ENCODE assay signal across 8 cellular contexts in the genomic region with DNA sequence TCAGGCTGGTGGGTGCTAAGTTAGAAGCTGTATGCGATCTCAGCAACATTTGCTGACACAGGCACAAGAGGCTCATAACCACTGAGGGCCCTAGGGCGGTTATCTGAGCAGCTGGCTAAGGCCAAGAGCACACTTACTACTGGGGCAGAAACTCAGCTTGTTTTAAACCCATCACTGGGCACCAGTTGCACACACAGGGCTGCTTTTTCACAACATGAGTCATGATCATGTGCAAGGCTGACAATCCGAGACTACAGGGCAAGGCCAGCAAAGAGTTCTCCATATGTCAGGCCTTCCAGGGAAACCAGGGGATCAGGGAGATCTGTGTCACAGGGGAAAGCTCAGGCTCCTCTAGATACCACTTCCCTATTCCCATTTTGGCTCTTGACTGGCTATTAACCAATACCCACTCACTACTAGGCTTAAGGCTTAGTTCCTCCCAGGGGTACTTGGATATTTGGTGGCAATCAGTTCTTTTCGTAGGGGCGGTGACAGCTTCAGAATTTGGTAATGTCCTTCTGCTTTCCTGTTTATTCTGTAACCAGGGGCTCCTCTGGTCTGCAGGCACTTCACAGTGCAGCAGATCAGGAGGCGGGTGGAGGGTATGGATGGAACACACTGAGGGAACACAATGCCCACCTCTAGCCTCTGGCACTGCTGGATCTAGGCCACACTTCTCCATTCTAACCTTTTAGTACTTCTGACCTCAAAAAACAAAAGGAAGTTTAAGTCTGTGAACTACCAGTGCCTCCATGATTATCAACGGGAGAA. TPM values are rescaled to one million over a fixed set of nuclear protein-coding genes. Genes with fewer than 3 reads are reported as not detected.
DNase-seq lines count a peak whose midpoint lies in the region; ATAC-seq and TF ChIP-seq lines count a peak whose summit lies in the region.

No MANE protein-coding gene starts in this region.

- no peak overlapping the region for H2BK120ac ChIP-seq in H9 (ENCODE audit: low read depth, low read length, poor library complexity, severe bottlenecking)

- H3K27me3 Mint-ChIP-seq in H9 (ENCODE audit: low read depth) = no peaks in the 10 kb centered on the region
- peaks cover 4% of the 10 kb centered on the region for H3K27me3 Mint-ChIP-seq in endothelial cell (ENCODE audit: unreplicated experiment)

- H3K23me2 ChIP-seq in H9 (ENCODE audit: insufficient read length, low read depth, low read length, poor library complexity, severe bottlenecking) = no peaks in the 10 kb centered on the region

- no peaks in the 10 kb centered on the region for H3K79me1 ChIP-seq in H9 (ENCODE audit: insufficient read depth, low read depth, low read length, poor library complexity, severe bottlenecking)

- H2BK15ac ChIP-seq in H9 (ENCODE audit: low read depth, low read length) = no peak overlapping the region

- TF ChIP-seq CTCF in H9 (conservative IDR thresholded peaks at IDR 0.05) = no peak
- no peak for TF ChIP-seq CTCF in heart right ventricle (IDR thresholded peaks at IDR 0.05)
- no peak for TF ChIP-seq CTCF in gastrocnemius medialis (IDR thresholded peaks at IDR 0.05 in 4 of 5, conservative IDR thresholded peaks at IDR 0.05 in 1 of 5)
- TF ChIP-seq CTCF in GM10266 (IDR thresholded peaks at IDR 0.05; ENCODE audit: control insufficient read depth, insufficient read depth, low read depth, missing control alignments) = no peak
- TF ChIP-seq CTCF in endothelial cell (IDR thresholded peaks at IDR 0.05; ENCODE audit: unreplicated experiment) = no peak

- H3K4ac ChIP-seq in H9 (ENCODE audit: low read depth, low read length) = no peak overlapping the region

- no peak overlapping the region for H4K5ac ChIP-seq in H9 (ENCODE audit: insufficient read length, low read depth, low read length)

- H4K8ac ChIP-seq in H9 (replicated peaks; ENCODE audit: insufficient read length, low read depth, low read length) = no peak overlapping the region

- in situ Hi-C loops in gastrocnemius medialis (cut with MboI; ENCODE audit: low sequenced_read_pairs in 4 of 4) = no loop called here

- whole genome bisulfite sequencing in H9 (ENCODE audit: extremely low coverage, insufficient read length, low lambda C conversion rate) = no CpG with 5 or more reads among the region's 7 CpGs
- WGBS in heart right ventricle, 2 donors = 80 to 84% methylated on average over 7 of the region's 7 CpGs

- H3K4me1 Mint-ChIP-seq in H9 (peaks cover 0 to 3% of the 10 kb centered on the region in 2 experiments; a peak in 1 of 4 replicates), endothelial cell (ENCODE audit: unreplicated experiment) (peaks cover 20% of the 10 kb centered on the region)

- no peaks in the 10 kb centered on the region for H3K79me2 ChIP-seq in H9 (ENCODE audit: insufficient read depth, low read length)

- H4K91ac ChIP-seq in H9 (ENCODE audit: insufficient read length, low read depth, low read length) = no peak overlapping the region

- no peak for DNase-seq in H9
- no peak for DNase-seq in adipocyte (ENCODE audit: low read depth)
- no peak for DNase-seq in heart right ventricle
- peak; percentile 79 to 88 for DNase-seq in gastrocnemius medialis
- DNase-seq in SHP77 (lab: John Stamatoyannopoulos, UW) = no peak
- DNase-seq in GM10266 (ENCODE audit: extremely low spot score) = no peak
- no peak for DNase-seq in endothelial cell (ENCODE audit: low spot score)

- peaks cover 22% of the 10 kb centered on the region for H3K36me3 ChIP-seq in adipocyte (ENCODE audit: control insufficient read depth, insufficient read depth, low read length, severe bottlenecking)
- peaks cover 0 to 45% (median 0%) of the 10 kb centered on the region in 9 donors for H3K36me3 ChIP-seq in heart right ventricle
- H3K36me3 ChIP-seq in gastrocnemius medialis = no peaks in the 10 kb centered on the region

- no peaks in the 10 kb centered on the region for H3K27me3 ChIP-seq in H9 (ENCODE audit: insufficient read depth, low read length)
- no peaks in the 10 kb centered on the region for H3K27me3 ChIP-seq in adipocyte (replicated peaks; ENCODE audit: control insufficient read depth, insufficient read depth, low read length)
- no peaks in the 10 kb centered on the region for H3K27me3 ChIP-seq in heart right ventricle
- no peaks in the 10 kb centered on the region for H3K27me3 ChIP-seq in gastrocnemius medialis

- no peak overlapping the region for H3T11ph ChIP-seq in H9 (ENCODE audit: low read length)

- no peak overlapping the region for H3K4me3 ChIP-seq in adipocyte (ENCODE audit: low read length)
- no peak overlapping the region for H3K4me3 ChIP-seq in heart right ventricle
- no peak overlapping the region for H3K4me3 ChIP-seq in gastrocnemius medialis

- H2BK12ac ChIP-seq in H9 (ENCODE audit: insufficient read length, low read depth, low read length) = no peak overlapping the region

- H3K9ac ChIP-seq in H9 (ENCODE audit: extremely low read depth, insufficient read length, low read length) = no peak overlapping the region
- peak overlapping the region; percentile 13 for H3K9ac ChIP-seq in adipocyte (ENCODE audit: low read length)

- intact Hi-C loops in heart right ventricle (cut with DNase I) (no loop called here), gastrocnemius medialis (cut with DNase I; ENCODE audit: low total_unique reads) (loop anchor here (1.0 kb wide), 1 partner anchor 19 kb away; no protein-coding TSS in a partner anchor)

- no peak overlapping the region for H3K18ac ChIP-seq in H9 (ENCODE audit: insufficient read length, low read depth, low read length)

- no peaks in the 10 kb centered on the region for H3K4me1 ChIP-seq in H9 (ENCODE audit: insufficient read depth, low read length)
- peaks cover 45% of the 10 kb centered on the region for H3K4me1 ChIP-seq in adipocyte (ENCODE audit: control insufficient read depth, insufficient read depth, low read length)
- peaks cover 0 to 79% (median 54%) of the 10 kb centered on the region in 9 donors for H3K4me1 ChIP-seq in heart right ventricle
- peaks cover 81 to 85% of the 10 kb centered on the region in 2 donors for H3K4me1 ChIP-seq in gastrocnemius medialis

- peak; percentile 46 to 52 for TF ChIP-seq POLR2A in gastrocnemius medialis (IDR thresholded peaks at IDR 0.05)

- H3K27ac Mint-ChIP-seq in H9 (peak overlapping the region in 2 of 3 experiments; percentile 41 to 68; a peak in 2 of 7 replicates), endothelial cell (ENCODE audit: unreplicated experiment) (no peak overlapping the region)

- H3K4me3 Mint-ChIP-seq in H9 = no peak overlapping the region
- H3K4me3 Mint-ChIP-seq in endothelial cell (ENCODE audit: unreplicated experiment) = no peak overlapping the region

- no peak overlapping the region for H2AK5ac ChIP-seq in H9 (ENCODE audit: insufficient read length, low read length)

- H3K23ac ChIP-seq in H9 (ENCODE audit: insufficient read length, low read depth, low read length) = no peak overlapping the region

- no peaks in the 10 kb centered on the region for H4K20me1 ChIP-seq in H9 (ENCODE audit: control insufficient read depth, insufficient read depth, insufficient read length)

- H3K14ac ChIP-seq in H9 (ENCODE audit: insufficient read depth, low read length) = no peak overlapping the region

- H3K36me3 Mint-ChIP-seq in H9 (ENCODE audit: insufficient read depth in 1 of 3, low read depth in 3 of 3) (peaks cover 11 to 26% (median 11%) of the 10 kb centered on the region in 3 experiments; a peak in 5 of 7 replicates), endothelial cell (ENCODE audit: low read depth, unreplicated experiment) (peaks cover 14% of the 10 kb centered on the region)

- H3K4me2 ChIP-seq in H9 (ENCODE audit: insufficient read depth, insufficient read length, low read length) = no peak overlapping the region

- no peak overlapping the region for H2AFZ ChIP-seq in H9 (ENCODE audit: low read length)

- peak; percentile 40 to 73 (median 45) for ATAC-seq in heart right ventricle
- ATAC-seq in gastrocnemius medialis = peak; percentile 65 to 79
- no peak for ATAC-seq in HG02571 (IDR thresholded peaks at IDR 0.05; ENCODE audit: unreplicated experiment)

- H3K27ac ChIP-seq in H9 (ENCODE audit: insufficient read length, low read depth, low read length) (no peak overlapping the region), heart right ventricle (peak overlapping the region in 8 of 10 donors; percentile 54 to 82 (median 68)), gastrocnemius medialis (peak overlapping the region; percentile 86 to 92 (median 89))

- H2BK20ac ChIP-seq in H9 (ENCODE audit: low read depth, low read length, poor library complexity, severe bottlenecking) = no peak overlapping the region

- H2BK5ac ChIP-seq in H9 (ENCODE audit: insufficient read length, low read length) = no peak overlapping the region

- no peak overlapping the region for H3K56ac ChIP-seq in H9 (ENCODE audit: insufficient read length, low read depth, low read length)

- H3K9me3 Mint-ChIP-seq in H9 (no peaks in the 10 kb centered on the region; a peak in 1 of 5 replicates), endothelial cell (ENCODE audit: unreplicated experiment) (no peaks in the 10 kb centered on the region)

- no peaks in the 10 kb centered on the region for H3K9me3 ChIP-seq in H9 (ENCODE audit: control insufficient read depth, low read depth, low read length)
- no peaks in the 10 kb centered on the region for H3K9me3 ChIP-seq in adipocyte (ENCODE audit: control insufficient read depth, low read length)
- H3K9me3 ChIP-seq in heart right ventricle = no peaks in the 10 kb centered on the region
- H3K9me3 ChIP-seq in gastrocnemius medialis = no peaks in the 10 kb centered on the region

RNA-seq across cellular contexts. Expression of a gene that starts 44.9 kb away (rescaled TPM):
- total RNA-seq in H9 (2021) (4.4 and 5.0 TPM in 2 replicates), heart right ventricle (10 to 100 TPM in 3 of 10 donors, 1 to 10 TPM in 7; 5.0 to 16.6 (median 7.6) TPM), gastrocnemius medialis (10 to 100 TPM in 3 of 4 donors, 1 to 10 TPM in 1; 9.7 to 27.5 (median 13.8) TPM), endothelial cell (ENCODE audit: unreplicated experiment) (16.7 TPM)
- 1 to 10 TPM; 2.2 to 2.9 TPM for polyA plus RNA-seq in heart right ventricle

Comparison
In these comparisons a context has a peak if more than half of its experiments do, and no peak if none do; other contexts are left out.
1. DNase-seq: peak in gastrocnemius medialis (2 of 2); none in H9 (single experiment), adipocyte (single experiment), heart right ventricle (0 of 2), SHP77 (0 of 2), GM10266 (single experiment) and endothelial cell (single experiment).